In the genomic region with DNA sequence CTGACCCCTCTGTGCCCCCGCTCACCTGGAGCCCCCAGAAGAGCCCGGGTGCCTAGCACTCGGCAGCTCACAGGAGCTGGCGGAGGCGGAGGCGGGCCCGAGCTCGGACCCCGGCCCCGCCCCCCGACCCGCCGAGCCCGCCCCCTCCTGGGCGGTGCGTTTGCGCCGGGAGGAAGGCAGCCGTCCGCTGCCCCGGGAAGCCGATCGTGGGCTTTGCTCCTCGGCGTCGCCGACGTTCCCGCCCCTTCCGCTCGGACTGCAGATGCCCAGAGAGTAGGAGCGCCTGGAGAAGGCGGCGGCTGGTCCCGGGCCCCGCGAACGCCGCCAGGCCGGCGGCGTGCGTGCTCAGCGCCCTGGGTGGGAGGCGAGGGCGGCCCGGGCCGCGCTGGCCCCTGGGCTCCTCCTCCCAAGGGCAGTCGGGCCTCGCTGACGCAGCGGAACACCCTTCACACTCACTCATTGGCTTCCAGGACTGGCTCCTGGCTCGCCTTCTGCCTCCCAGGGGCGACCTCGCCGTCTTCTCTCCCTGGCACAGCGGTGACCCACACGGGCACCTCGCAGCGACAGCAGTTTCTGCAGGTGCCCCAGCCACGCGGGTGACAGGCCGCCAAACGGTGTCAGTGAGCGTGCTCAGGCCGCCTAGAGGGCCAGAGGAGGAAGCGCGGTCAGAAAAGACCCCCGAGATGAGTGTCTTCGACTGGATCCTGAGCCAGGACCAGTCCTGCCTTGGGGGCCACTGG, we compare ENCODE assay signal across 8 cellular contexts. TPM values are rescaled to one million over a fixed set of nuclear protein-coding genes. Genes with fewer than 3 reads are reported as not detected.
DNase-seq lines count a peak whose midpoint lies in the region; ATAC-seq and TF ChIP-seq lines count a peak whose summit lies in the region.

Gene PLSCR3, minus strand, starts transcription at position 74 of the 740 bp plus-strand sequence. CDS start 415 bp downstream, outside the sequence.

- ATAC-seq in HG02840 (IDR thresholded peaks at IDR 0.05; ENCODE audit: low FRiP score, unreplicated experiment), result peak; percentile 70

- H3K27ac ChIP-seq in VCaP, result peak within 1 kb of the TSS; percentile 81
- H3K27ac ChIP-seq in iPS-20b (ENCODE audit: low read length), result no peak within 1 kb of the TSS
- H3K27ac ChIP-seq in skeletal muscle tissue (ENCODE audit: low read depth, low read length), result peak within 1 kb of the TSS; percentile 75

- H3K36me3 ChIP-seq in iPS-20b (ENCODE audit: insufficient read depth, low read depth, low read length), result peaks cover 28% of the 10 kb centered on the region; the same call in 1 of the 2 replicates
- peaks cover 9 to 25% (median 18%) of the 10 kb centered on the region in 3 donors for H3K36me3 ChIP-seq in skeletal muscle tissue (ENCODE audit: control insufficient read depth in 3 of 3, insufficient read depth in 3 of 3, low read length in 3 of 3)

- H3K4me1 ChIP-seq in iPS-20b (ENCODE audit: insufficient read depth, low read length) (no peaks in the 10 kb centered on the region), skeletal muscle tissue (ENCODE audit: control insufficient read depth in 3 of 3, insufficient read depth in 3 of 3, low read length in 3 of 3) (peaks cover 8 to 15% (median 13%) of the 10 kb centered on the region in 3 donors)

- no peaks in the 10 kb centered on the region; the same call in 1 of the 2 replicates for H3K27me3 ChIP-seq in iPS-20b (ENCODE audit: insufficient read depth, low read length)
- H3K27me3 ChIP-seq in skeletal muscle tissue (ENCODE audit: control insufficient read depth in 3 of 3, insufficient read depth in 3 of 3, low read length in 3 of 3), result no peaks in the 10 kb centered on the region

- H3K9ac ChIP-seq in iPS-20b (ENCODE audit: low read depth, low read length), result peak within 1 kb of the TSS; percentile 75
- peak within 1 kb of the TSS; percentile 75 to 95 (median 86) for H3K9ac ChIP-seq in skeletal muscle tissue (ENCODE audit: low read depth in 1 of 3, low read length in 3 of 3)

- H3K4me3 ChIP-seq in iPS-20b (ENCODE audit: low read length), result peak within 1 kb of the TSS; percentile 93
- H3K4me3 ChIP-seq in skeletal muscle tissue (ENCODE audit: low read length in 3 of 3), result peak within 1 kb of the TSS; percentile 70 to 84 (median 83)

- H3K9me3 ChIP-seq in iPS-20b (ENCODE audit: insufficient read depth, low read depth, low read length), result no peaks in the 10 kb centered on the region
- no peaks in the 10 kb centered on the region for H3K9me3 ChIP-seq in skeletal muscle tissue (ENCODE audit: control insufficient read depth in 3 of 3, low read length in 3 of 3)

- DNase-seq in GM13977 (ENCODE audit: low spot score) (peak; percentile 99), NCI-H2081 (lab: John Stamatoyannopoulos, UW) (peak; percentile 56 to 71), T47D (ENCODE audit: low read depth in 1 of 2, low spot score in 1 of 2) (peak; percentile 84 to 89), NCI-H187 treated with DMSO at 0.1 percent for 48 hours (lab: John Stamatoyannopoulos, UW) (no peak)

- in situ Hi-C loops in GM13977 (cut with MboI; ENCODE audit: low pct_unique_long_range_greater_than_20kb, low sequenced_read_pairs, unreplicated experiment) (no loop called here), T47D (cut with HindIII; ENCODE audit: low pct_unique_long_range_greater_than_20kb, low sequenced_read_pairs) (no loop called here)

- peak; percentile 26 for TF ChIP-seq CTCF in GM13977 (IDR thresholded peaks at IDR 0.05; ENCODE audit: extremely low read depth, insufficient read depth, missing control alignments)
- TF ChIP-seq CTCF in VCaP (conservative IDR thresholded peaks at IDR 0.05), result 0 out of 2 replicates have a peak, but pooled peaks have one; percentile 21

RNA-seq across cellular contexts. Expression of gene PLSCR3, which starts in this region (rescaled TPM):
- total RNA-seq in skeletal muscle tissue, result 10.4 TPM
